Comparison of ENCODE assay signal across 9 cellular contexts in genomic region chr7:143372070-143372469, GRCh38. TPM values are rescaled to one million over a fixed set of nuclear protein-coding genes. Genes with fewer than 3 reads are reported as not detected.
A peak's percentile ranks its signal among the peaks of the same experiment; 100 is the strongest.
DNase-seq lines count a peak whose midpoint lies in the region; TF ChIP-seq lines count a peak whose summit lies in the region.
"Had no signal": no experiment of that assay in that cellular context is flagged by ENCODE, and none has a peak within 500 bp of the region (broad histone marks: within the 10 kb centered on the region; RNA-seq: fewer than 3 reads in every experiment).

No MANE protein-coding gene starts in this region.

- no peaks in the 10 kb centered on the region for H3K36me3 Mint-ChIP-seq in activated T-cell treated with anti-CD3 and anti-CD28 coated beads, Interleukin-2, amount 50 U/mL, for 24 hours (ENCODE audit: low read depth)
- H3K36me3 Mint-ChIP-seq in stimulated activated naive CD8-positive, alpha-beta T cell treated with anti-CD3 and anti-CD28 coated beads, Interleukin-15, Interleukin-2, amounts not matched to agents 100 ng/mL and 50 ng/mL, for 24 hours (ENCODE audit: low read depth): no peaks in the 10 kb centered on the region
- H3K36me3 Mint-ChIP-seq: memory B cell had no signal

- peaks cover 34 to 69% (median 59%) of the 10 kb centered on the region in 10 experiments for H3K4me1 ChIP-seq in BLaER1 treated with 17β-estradiol and CSF1 and Interleukin-3, amounts not matched to agents 10 nM and 100 nM
- H3K4me1 ChIP-seq in left ventricle myocardium inferior: no peaks in the 10 kb centered on the region

- TF ChIP-seq CTCF in left ventricle myocardium inferior (IDR thresholded peaks at IDR 0.05; ENCODE audit: borderline replicate concordance) (no peak), GM10266 (IDR thresholded peaks at IDR 0.05; ENCODE audit: control insufficient read depth, insufficient read depth, low read depth, missing control alignments) (no peak)

- H3K27me3 Mint-ChIP-seq in activated T-cell treated with anti-CD3 and anti-CD28 coated beads, Interleukin-2, amount 50 U/mL, for 24 hours: no peaks in the 10 kb centered on the region
- H3K27me3 Mint-ChIP-seq in stimulated activated naive CD8-positive, alpha-beta T cell treated with anti-CD3 and anti-CD28 coated beads, Interleukin-15, Interleukin-2, amounts not matched to agents 100 ng/mL and 50 ng/mL, for 24 hours: no peaks in the 10 kb centered on the region
- H3K27me3 Mint-ChIP-seq: memory B cell had no signal

- DNase-seq in MG63 (peak; percentile 78), left ventricle myocardium inferior (peak; percentile 58), GM19240 (ENCODE audit: insufficient read length, low spot score) (no peak), GM10266 (ENCODE audit: extremely low spot score) (no peak), NCI-H526 (lab: John Stamatoyannopoulos, UW) (no peak)
- peak; percentile 58 for DNase-seq in activated T-cell treated with anti-CD3 and anti-CD28 coated beads, Interleukin-2, amount 50 U/mL, for 24 hours

- H3K9me3 ChIP-seq in BLaER1 treated with 17β-estradiol and CSF1 and Interleukin-3, amounts not matched to agents 10 nM and 100 nM (replicated peaks in 1 of 11): no peaks in the 10 kb centered on the region
- H3K9me3 ChIP-seq in MG63 (no peaks in the 10 kb centered on the region), left ventricle myocardium inferior (replicated peaks) (no peaks in the 10 kb centered on the region)

- H3K4me3 Mint-ChIP-seq in activated T-cell treated with anti-CD3 and anti-CD28 coated beads, Interleukin-2, amount 50 U/mL, for 24 hours: no peak overlapping the region
- H3K4me3 Mint-ChIP-seq in stimulated activated naive CD8-positive, alpha-beta T cell treated with anti-CD3 and anti-CD28 coated beads, Interleukin-15, Interleukin-2, amounts not matched to agents 100 ng/mL and 50 ng/mL, for 24 hours: peak overlapping the region; percentile 17
- H3K4me3 Mint-ChIP-seq: memory B cell had no signal

- H3K36me3 ChIP-seq in BLaER1 treated with 17β-estradiol and CSF1 and Interleukin-3, amounts not matched to agents 10 nM and 100 nM: no peaks in the 10 kb centered on the region
- no peaks in the 10 kb centered on the region for H3K36me3 ChIP-seq in MG63
- H3K36me3 ChIP-seq in left ventricle myocardium inferior: no peaks in the 10 kb centered on the region

- intact Hi-C loops in left ventricle myocardium inferior (cut with micrococcal nuclease): no loop called here

- no peaks in the 10 kb centered on the region for H4K20me1 ChIP-seq in BLaER1 treated with 17β-estradiol and CSF1 and Interleukin-3, amounts not matched to agents 10 nM and 100 nM

- H3K4me1 Mint-ChIP-seq in activated T-cell treated with anti-CD3 and anti-CD28 coated beads, Interleukin-2, amount 50 U/mL, for 24 hours (ENCODE audit: low read depth): peaks cover 48% of the 10 kb centered on the region
- H3K4me1 Mint-ChIP-seq in stimulated activated naive CD8-positive, alpha-beta T cell treated with anti-CD3 and anti-CD28 coated beads, Interleukin-15, Interleukin-2, amounts not matched to agents 100 ng/mL and 50 ng/mL, for 24 hours (ENCODE audit: low read depth): peaks cover 61% of the 10 kb centered on the region

- no peaks in the 10 kb centered on the region for H3K9me3 Mint-ChIP-seq in activated T-cell treated with anti-CD3 and anti-CD28 coated beads, Interleukin-2, amount 50 U/mL, for 24 hours
- H3K9me3 Mint-ChIP-seq in stimulated activated naive CD8-positive, alpha-beta T cell treated with anti-CD3 and anti-CD28 coated beads, Interleukin-15, Interleukin-2, amounts not matched to agents 100 ng/mL and 50 ng/mL, for 24 hours: no peaks in the 10 kb centered on the region
- H3K9me3 Mint-ChIP-seq: memory B cell had no signal

- H3K27ac Mint-ChIP-seq in activated T-cell treated with anti-CD3 and anti-CD28 coated beads, Interleukin-2, amount 50 U/mL, for 24 hours: peak overlapping the region; percentile 45
- H3K27ac Mint-ChIP-seq in stimulated activated naive CD8-positive, alpha-beta T cell treated with anti-CD3 and anti-CD28 coated beads, Interleukin-15, Interleukin-2, amounts not matched to agents 100 ng/mL and 50 ng/mL, for 24 hours: peak overlapping the region; percentile 71
- H3K27ac Mint-ChIP-seq: memory B cell had no signal

- peak overlapping the region in 10 of 11 experiments; percentile 21 to 99 (median 77); a peak in 18 of 22 replicates for H3K27ac ChIP-seq in BLaER1 treated with 17β-estradiol and CSF1 and Interleukin-3, amounts not matched to agents 10 nM and 100 nM
- H3K27ac ChIP-seq in left ventricle myocardium inferior (replicated peaks): no peak overlapping the region

- H3K4me3 ChIP-seq in BLaER1 treated with 17β-estradiol and CSF1 and Interleukin-3, amounts not matched to agents 10 nM and 100 nM: peak overlapping the region in 1 of 10 experiments; percentile 6; a peak in 1 of 20 replicates
- H3K4me3 ChIP-seq in MG63: no peak overlapping the region
- no peak overlapping the region for H3K4me3 ChIP-seq in left ventricle myocardium inferior

- H3K27me3 ChIP-seq in BLaER1 treated with 17β-estradiol and CSF1 and Interleukin-3, amounts not matched to agents 10 nM and 100 nM: no peaks in the 10 kb centered on the region
- no peaks in the 10 kb centered on the region for H3K27me3 ChIP-seq in MG63
- peaks cover 20% of the 10 kb centered on the region for H3K27me3 ChIP-seq in left ventricle myocardium inferior (ENCODE audit: low read depth)

- H3K4me2 ChIP-seq in BLaER1 treated with 17β-estradiol and CSF1 and Interleukin-3, amounts not matched to agents 10 nM and 100 nM: peak overlapping the region; percentile 37 to 99 (median 90); a peak in 21 of 22 replicates

- H3K9ac ChIP-seq in BLaER1 treated with 17β-estradiol and CSF1 and Interleukin-3, amounts not matched to agents 10 nM and 100 nM: peak overlapping the region in 3 of 11 experiments; percentile 28 to 40 (median 28); a peak in 4 of 22 replicates

RNA-seq across cellular contexts. Expression of gene ZYX, which starts 9.1 kb away (rescaled TPM):
- 30.9 and 49.3 TPM in 2 replicates for total RNA-seq in MG63 (2014; rRNA removed; shearing (Covaris generic); ENCODE audit: low replicate concordance)
- 68.4 TPM for total RNA-seq in left ventricle myocardium inferior

RNA-seq across cellular contexts. Expression of gene FAM131B, which starts 9.6 kb away (rescaled TPM):
- 0.63 and 0.84 TPM in 2 replicates for total RNA-seq in MG63 (2014; rRNA removed; shearing (Covaris generic); ENCODE audit: low replicate concordance)
- total RNA-seq in left ventricle myocardium inferior: 0.47 TPM

RNA-seq across cellular contexts. Expression of gene EPHA1, which starts 36.6 kb away (rescaled TPM):
- not detected in 2 replicates for total RNA-seq in MG63 (2014; rRNA removed; shearing (Covaris generic); ENCODE audit: low replicate concordance)
- not detected for total RNA-seq in left ventricle myocardium inferior

RNA-seq across cellular contexts. Expression of gene CLCN1, which starts 56.2 kb away (rescaled TPM):
- not detected in 2 replicates for total RNA-seq in MG63 (2014; rRNA removed; shearing (Covaris generic); ENCODE audit: low replicate concordance)
- total RNA-seq in left ventricle myocardium inferior: not detected

Comparison
In these comparisons a context has a peak if more than half of its experiments do, and no peak if none do; other contexts are left out.
1. DNase-seq: peak in MG63 (single experiment), activated T-cell treated with anti-CD3 and anti-CD28 coated beads, Interleukin-2, amount 50 U/mL, for 24 hours (single experiment) and left ventricle myocardium inferior (single experiment); none in GM19240 (single experiment), GM10266 (single experiment) and NCI-H526 (0 of 2).